ENCODE assay signal across 13 cellular contexts in genomic region chr3:155646554-155647189, GRCh38.
"Had no signal": no experiment of that assay in that cellular context is flagged by ENCODE, and none has a peak within 500 bp of the region (broad histone marks: within the 10 kb centered on the region; RNA-seq: fewer than 3 reads in every experiment).

No MANE protein-coding gene starts in this region.

- H3K27me3 Mint-ChIP-seq: activated CD4-positive, alpha-beta T cell treated with anti-CD3 and anti-CD28 coated beads for 36 hours; effector memory CD8-positive, alpha-beta T cell; stimulated activated naive CD8-positive, alpha-beta T cell treated with anti-CD3 and anti-CD28 coated beads, Interleukin-15, Interleukin-2, amounts not matched to agents 100 ng/mL and 50 ng/mL, for 24 hours; type B pancreatic cell had no signal

- ATAC-seq: activated CD4-positive, alpha-beta T cell treated with anti-CD3 and anti-CD28 coated beads for 36 hours; activated naive CD4-positive, alpha-beta T cell treated with anti-CD3 and anti-CD28 coated beads, Interleukin-2, amount 50 U/mL, for 72 hours; effector memory CD8-positive, alpha-beta T cell; natural killer cell had no signal

- H3K9me3 ChIP-seq: adrenal gland, esophagus squamous epithelium, suprapubic skin had no signal

- H3K27ac Mint-ChIP-seq: activated CD4-positive, alpha-beta T cell treated with anti-CD3 and anti-CD28 coated beads for 36 hours; activated naive CD4-positive, alpha-beta T cell treated with anti-CD3 and anti-CD28 coated beads, Interleukin-2, amount 50 U/mL, for 72 hours; effector memory CD8-positive, alpha-beta T cell; natural killer cell; stimulated activated naive CD8-positive, alpha-beta T cell treated with anti-CD3 and anti-CD28 coated beads, Interleukin-15, Interleukin-2, amounts not matched to agents 100 ng/mL and 50 ng/mL, for 24 hours; type B pancreatic cell had no signal

- H3K9me3 Mint-ChIP-seq: activated naive CD4-positive, alpha-beta T cell treated with anti-CD3 and anti-CD28 coated beads, Interleukin-2, amount 50 U/mL, for 72 hours; effector memory CD8-positive, alpha-beta T cell; natural killer cell; stimulated activated naive CD8-positive, alpha-beta T cell treated with anti-CD3 and anti-CD28 coated beads, Interleukin-15, Interleukin-2, amounts not matched to agents 100 ng/mL and 50 ng/mL, for 24 hours; type B pancreatic cell had no signal

- H3K4me1 Mint-ChIP-seq: activated CD4-positive, alpha-beta T cell treated with anti-CD3 and anti-CD28 coated beads for 36 hours; natural killer cell had no signal

- H3K36me3 ChIP-seq: adrenal gland, esophagus squamous epithelium, suprapubic skin had no signal

- H3K4me3 Mint-ChIP-seq: activated CD4-positive, alpha-beta T cell treated with anti-CD3 and anti-CD28 coated beads for 36 hours; effector memory CD8-positive, alpha-beta T cell; natural killer cell; stimulated activated naive CD8-positive, alpha-beta T cell treated with anti-CD3 and anti-CD28 coated beads, Interleukin-15, Interleukin-2, amounts not matched to agents 100 ng/mL and 50 ng/mL, for 24 hours; type B pancreatic cell had no signal

- H3K4me3 ChIP-seq: adrenal gland, esophagus squamous epithelium, suprapubic skin had no signal

- H3K36me3 Mint-ChIP-seq: activated naive CD4-positive, alpha-beta T cell treated with anti-CD3 and anti-CD28 coated beads, Interleukin-2, amount 50 U/mL, for 72 hours; natural killer cell; type B pancreatic cell had no signal

- H3K4me1 ChIP-seq: adrenal gland, esophagus squamous epithelium, suprapubic skin had no signal

- H3K27ac ChIP-seq: adrenal gland, esophagus squamous epithelium, suprapubic skin had no signal

- H3K27me3 ChIP-seq: adrenal gland, esophagus squamous epithelium, suprapubic skin had no signal

- DNase-seq: activated CD4-positive, alpha-beta T cell treated with anti-CD3 and anti-CD28 coated beads for 36 hours; activated CD4-positive, alpha-beta T cell treated with anti-CD3 and anti-CD28 coated beads, Interleukin-2, amount 50 U/mL, for 48 hours; activated gamma-delta T cell treated with Interleukin-2 at 50 U/mL for 16 hours; adrenal gland; effector memory CD8-positive, alpha-beta T cell; esophagus squamous epithelium; natural killer cell; posterior cingulate gyrus; stimulated activated CD4-positive, alpha-beta T cell treated with anti-CD3 and anti-CD28 coated beads, Interleukin-2, amount 100 ng/mL, for 48 hours had no signal
